Comparison of ENCODE assay signal across 21 cellular contexts in the genomic region with DNA sequence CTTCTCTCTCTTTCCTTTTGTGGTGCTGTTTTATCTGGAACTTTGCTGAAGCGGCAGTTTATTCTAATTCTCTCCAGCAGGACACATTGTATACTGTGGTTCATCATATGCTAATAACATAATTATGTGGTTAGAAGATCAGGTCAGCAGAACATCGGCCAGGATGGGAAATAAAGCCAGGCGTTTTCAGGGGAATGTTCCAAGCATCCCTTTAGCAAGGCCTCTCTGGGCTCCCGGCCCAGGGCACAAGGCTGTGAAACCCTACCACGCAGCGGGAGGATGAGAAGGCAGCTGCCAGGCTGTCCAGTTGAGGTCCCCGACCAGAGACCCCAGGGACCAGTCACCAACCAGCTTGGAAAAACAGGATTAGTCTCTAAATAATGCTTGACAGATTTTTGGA.
DNase-seq lines count a peak whose midpoint lies in the region; ATAC-seq, FAIRE-seq and TF ChIP-seq lines count a peak whose summit lies in the region.
"Had no signal": no experiment of that assay in that cellular context is flagged by ENCODE, and none has a peak within 500 bp of the region (broad histone marks: within the 10 kb centered on the region; RNA-seq: fewer than 3 reads in every experiment).

No MANE protein-coding gene starts in this region.

- POLR2A ChIA-PET in K562 (lab: Yijun Ruan, JAX) = no interaction called here
- POLR2A ChIA-PET in activated CD8-positive, alpha-beta T cell treated with anti-CD3 and anti-CD28 coated beads, Interleukin-2, amount 10 ng/mL, durations not matched to agents 7 days and 5 days (lab: Charles Lee) = no interaction called here

- H3K9ac ChIP-seq in K562 (ENCODE audit: insufficient read depth in 1 of 2, low read depth in 2 of 2, low read length in 2 of 2) = no peak overlapping the region

- no peak for ATAC-seq in K562
- ATAC-seq in HG03432 (IDR thresholded peaks at IDR 0.05; ENCODE audit: unreplicated experiment) = no peak
- ATAC-seq in activated CD8-positive, alpha-beta T cell treated with anti-CD3 and anti-CD28 coated beads, Interleukin-2, amount 10 ng/mL, durations not matched to agents 7 days and 5 days = no peak
- ATAC-seq in activated T-helper 17 cell treated with anti-CD3 and anti-CD28 coated beads, Interleukin-2, amount 50 U/mL, for 72 hours (replicated peaks) = no peak

- H3K27ac ChIP-seq in K562 (ENCODE audit: extremely low read depth, low read depth, low read length) (no peak overlapping the region), tibial artery (peak overlapping the region; percentile 67 to 79)
- H3K27ac ChIP-seq: suprapubic skin had no signal

- TF ChIP-seq CTCF in K562 (IDR thresholded peaks at IDR 0.05 in 2 of 3, conservative IDR thresholded peaks at IDR 0.05 in 1 of 3; ENCODE audit: insufficient read depth in 2 of 3, low read depth in 1 of 3, low read length in 3 of 3) (no peak), glutamatergic neuron (IDR thresholded peaks at IDR 0.05; ENCODE audit: partially characterized antibody, unreplicated experiment) (no peak), mesothelial cell of epicardium (IDR thresholded peaks at IDR 0.05; ENCODE audit: unreplicated experiment) (no peak), tibial artery (IDR thresholded peaks at IDR 0.05) (no peak)

- H3K36me3 ChIP-seq in K562 (ENCODE audit: control insufficient read depth, insufficient read depth, low read length) (no peaks in the 10 kb centered on the region), tibial artery (no peaks in the 10 kb centered on the region)
- H3K36me3 ChIP-seq: breast epithelium, suprapubic skin had no signal

- H3K9me3 Mint-ChIP-seq in glutamatergic neuron (ENCODE audit: unreplicated experiment) (peaks cover 2% of the 10 kb centered on the region), mesothelial cell of epicardium (peaks cover 8% of the 10 kb centered on the region)
- peaks cover 19% of the 10 kb centered on the region for H3K9me3 Mint-ChIP-seq in activated CD8-positive, alpha-beta T cell treated with anti-CD3 and anti-CD28 coated beads, Interleukin-2, amount 10 ng/mL, durations not matched to agents 7 days and 5 days (ENCODE audit: insufficient read depth)
- peaks cover 5% of the 10 kb centered on the region for H3K9me3 Mint-ChIP-seq in activated T-helper 17 cell treated with anti-CD3 and anti-CD28 coated beads, Interleukin-2, amount 50 U/mL, for 72 hours

- no peak for TF ChIP-seq RAD21 in K562 (CRISPR knock-in tag; conservative IDR thresholded peaks at IDR 0.05 in 1 of 2, IDR thresholded peaks at IDR 0.05 in 1 of 2)

- intact Hi-C loops in K562 (cut with micrococcal nuclease) (no loop called here), tibial artery (cut with DNase I; ENCODE audit: low total_unique reads) (no loop called here)

- in situ Hi-C loops in K562 (cut with MboI) = no loop called here

- WGBS in K562 (ENCODE audit: insufficient coverage, low coverage, missing lambda C conversion rate) = 0% methylated on average over 7 of the region's 7 CpGs

- H3K27me3 ChIP-seq in K562 (ENCODE audit: control insufficient read depth in 2 of 2, insufficient read depth in 2 of 2, low read length in 2 of 2) (peaks cover 0 to 11% of the 10 kb centered on the region in 2 experiments; a peak in 3 of 5 replicates), tibial artery (no peaks in the 10 kb centered on the region)
- H3K27me3 ChIP-seq: breast epithelium, suprapubic skin had no signal

- no peak for FAIRE-seq in K562 (lab: Jason Lieb, UNC)
- FAIRE-seq: endothelial cell of umbilical vein had no signal

- H3K4me2 ChIP-seq in K562 (ENCODE audit: insufficient read depth, low read length) = no peak overlapping the region

- H3K27ac Mint-ChIP-seq in glutamatergic neuron (ENCODE audit: unreplicated experiment) (no peak overlapping the region), mesothelial cell of epicardium (peak overlapping the region; percentile 18)
- no peak overlapping the region for H3K27ac Mint-ChIP-seq in activated CD8-positive, alpha-beta T cell treated with anti-CD3 and anti-CD28 coated beads, Interleukin-2, amount 10 ng/mL, durations not matched to agents 7 days and 5 days
- no peak overlapping the region for H3K27ac Mint-ChIP-seq in activated T-helper 17 cell treated with anti-CD3 and anti-CD28 coated beads, Interleukin-2, amount 50 U/mL, for 72 hours
- H3K27ac Mint-ChIP-seq: T-helper 1 cell treated with Interleukin-12 subunit alpha and Interleukin-12 subunit beta and Interleukin-4 antibody, amounts not matched to agents 30 μg/mL and 1 μg/mL, for 36 hours had no signal

- H3K9me3 ChIP-seq in K562 (replicated peaks; ENCODE audit: control insufficient read depth, insufficient read depth, low read depth, low read length) (no peaks in the 10 kb centered on the region), tibial artery (no peaks in the 10 kb centered on the region)
- H3K9me3 ChIP-seq: breast epithelium, suprapubic skin had no signal

- H3K4me1 ChIP-seq in K562 (replicated peaks in 1 of 2; ENCODE audit: control insufficient read depth in 2 of 2, insufficient read depth in 2 of 2, low read length in 2 of 2) (no peaks in the 10 kb centered on the region; a peak in 2 of 5 replicates), tibial artery (peaks cover 0 to 31% (median 9%) of the 10 kb centered on the region in 4 donors)
- H3K4me1 ChIP-seq: breast epithelium had no signal

- DNase-seq in K562 (ENCODE audit: extremely low read depth in 1 of 4, low spot score in 3 of 4) (no peak), glutamatergic neuron (peak; percentile 16), mesothelial cell of epicardium (ENCODE audit: low spot score in 2 of 2, unreplicated experiment in 2 of 2) (no peak), tibial artery (peak; percentile 32 to 70), NCI-H446 (lab: John Stamatoyannopoulos, UW) (no peak)
- no peak for DNase-seq in activated CD8-positive, alpha-beta T cell treated with anti-CD3 and anti-CD28 coated beads, Interleukin-2, amount 10 ng/mL, durations not matched to agents 7 days and 5 days
- DNase-seq: activated CD4-positive, alpha-beta T cell treated with anti-CD3 and anti-CD28 coated beads, Interleukin-2, amount 50 U/mL, for 4 hours; activated CD8-positive, alpha-beta memory T cell treated with anti-CD3 and anti-CD28 coated beads, Interleukin-2, amount 50 U/mL, for 48 hours; dermis blood vessel endothelial cell; hippocampal formation; KG1; naive B cell; NCI-H2171 treated with DMSO at 0.1 percent for 48 hours; NCI-H526 treated with DMSO at 0.1 percent for 48 hours had no signal

- CTCF ChIA-PET in K562 (lab: Yijun Ruan, JAX; ENCODE audit: low intra/inter-chr PET ratio) = no interaction called here
- CTCF ChIA-PET in activated CD8-positive, alpha-beta T cell treated with anti-CD3 and anti-CD28 coated beads, Interleukin-2, amount 10 ng/mL, durations not matched to agents 7 days and 5 days (lab: Charles Lee) = no interaction called here

- no peaks in the 10 kb centered on the region for H3K79me2 ChIP-seq in K562 (ENCODE audit: control insufficient read depth, insufficient read depth, low read length)

- TF ChIP-seq POLR2A in K562 (conservative IDR thresholded peaks at IDR 0.05) = no peak

- H3K4me3 ChIP-seq in K562 = no peak overlapping the region
- H3K4me3 ChIP-seq in tibial artery = no peak overlapping the region
- H3K4me3 ChIP-seq: breast epithelium, suprapubic skin had no signal

- H3K27me3 Mint-ChIP-seq in glutamatergic neuron (ENCODE audit: unreplicated experiment) (peaks cover 2% of the 10 kb centered on the region), mesothelial cell of epicardium (ENCODE audit: low read depth) (peaks cover 4% of the 10 kb centered on the region)
- no peaks in the 10 kb centered on the region for H3K27me3 Mint-ChIP-seq in activated CD8-positive, alpha-beta T cell treated with anti-CD3 and anti-CD28 coated beads, Interleukin-2, amount 10 ng/mL, durations not matched to agents 7 days and 5 days (ENCODE audit: low read depth)
- no peaks in the 10 kb centered on the region for H3K27me3 Mint-ChIP-seq in activated T-helper 17 cell treated with anti-CD3 and anti-CD28 coated beads, Interleukin-2, amount 50 U/mL, for 72 hours
- H3K27me3 Mint-ChIP-seq: naive B cell had no signal

- no peak overlapping the region for H3K4me3 Mint-ChIP-seq in glutamatergic neuron (ENCODE audit: unreplicated experiment)
- no peak overlapping the region for H3K4me3 Mint-ChIP-seq in mesothelial cell of epicardium
- no peak overlapping the region for H3K4me3 Mint-ChIP-seq in activated CD8-positive, alpha-beta T cell treated with anti-CD3 and anti-CD28 coated beads, Interleukin-2, amount 10 ng/mL, durations not matched to agents 7 days and 5 days
- no peak overlapping the region for H3K4me3 Mint-ChIP-seq in activated T-helper 17 cell treated with anti-CD3 and anti-CD28 coated beads, Interleukin-2, amount 50 U/mL, for 72 hours
- H3K4me3 Mint-ChIP-seq: CD14-positive monocyte; naive B cell; T-helper 1 cell treated with Interleukin-12 subunit alpha and Interleukin-12 subunit beta and Interleukin-4 antibody, amounts not matched to agents 30 μg/mL and 1 μg/mL, for 36 hours had no signal

- no TSS peak for BruUV-seq in K562 (replicated peaks; lab: Mats Ljungman, UMichigan)

- H3K36me3 Mint-ChIP-seq in glutamatergic neuron (ENCODE audit: unreplicated experiment) (peaks cover 5% of the 10 kb centered on the region), mesothelial cell of epicardium (no peaks in the 10 kb centered on the region)
- no peaks in the 10 kb centered on the region for H3K36me3 Mint-ChIP-seq in activated CD8-positive, alpha-beta T cell treated with anti-CD3 and anti-CD28 coated beads, Interleukin-2, amount 10 ng/mL, durations not matched to agents 7 days and 5 days (ENCODE audit: low read depth)
- no peaks in the 10 kb centered on the region for H3K36me3 Mint-ChIP-seq in activated T-helper 17 cell treated with anti-CD3 and anti-CD28 coated beads, Interleukin-2, amount 50 U/mL, for 72 hours (ENCODE audit: low read depth)
- H3K36me3 Mint-ChIP-seq: CD14-positive monocyte had no signal

- TF ChIP-seq EP300 in K562 (IDR thresholded peaks at IDR 0.05; ENCODE audit: low read length) = no peak

- H4K20me1 ChIP-seq in K562 (replicated peaks; ENCODE audit: control insufficient read depth, insufficient read depth, low read length) = no peaks in the 10 kb centered on the region

- H2AFZ ChIP-seq in K562 (ENCODE audit: low read depth, low read length) = no peak overlapping the region; the same call in 1 of the 2 replicates

- H3K4me1 Mint-ChIP-seq in glutamatergic neuron (ENCODE audit: low read depth, unreplicated experiment) (no peaks in the 10 kb centered on the region), mesothelial cell of epicardium (peaks cover 5% of the 10 kb centered on the region)
- no peaks in the 10 kb centered on the region for H3K4me1 Mint-ChIP-seq in activated CD8-positive, alpha-beta T cell treated with anti-CD3 and anti-CD28 coated beads, Interleukin-2, amount 10 ng/mL, durations not matched to agents 7 days and 5 days (ENCODE audit: low read depth)
- H3K4me1 Mint-ChIP-seq in activated T-helper 17 cell treated with anti-CD3 and anti-CD28 coated beads, Interleukin-2, amount 50 U/mL, for 72 hours = no peaks in the 10 kb centered on the region
- H3K4me1 Mint-ChIP-seq: CD14-positive monocyte, naive B cell had no signal

- H3K9me1 ChIP-seq in K562 (ENCODE audit: control insufficient read depth, insufficient read depth, low read length) = no peaks in the 10 kb centered on the region

TF ChIP-seq in K562, 482 proteins besides CTCF, POLR2A, EP300 and RAD21 (continues in another document):
- TF ChIP-seq C11orf30 (IDR thresholded peaks at IDR 0.05; ENCODE audit: low read depth) (peak; percentile 21; the same call in 1 of the 2 replicates), ZNF507 (tag; conservative IDR thresholded peaks at IDR 0.05) (no peak)

Comparison
In these comparisons a context has a peak if more than half of its experiments do, and no peak if none do; other contexts are left out.
1. DNase-seq: peak in glutamatergic neuron (single experiment) and tibial artery (2 of 2); none in K562 (0 of 4), mesothelial cell of epicardium (0 of 2), NCI-H446 (0 of 2) and activated CD8-positive, alpha-beta T cell treated with anti-CD3 and anti-CD28 coated beads, Interleukin-2, amount 10 ng/mL, durations not matched to agents 7 days and 5 days (single experiment).